1 cellular context compared by ENCODE assay signal in the genomic region with DNA sequence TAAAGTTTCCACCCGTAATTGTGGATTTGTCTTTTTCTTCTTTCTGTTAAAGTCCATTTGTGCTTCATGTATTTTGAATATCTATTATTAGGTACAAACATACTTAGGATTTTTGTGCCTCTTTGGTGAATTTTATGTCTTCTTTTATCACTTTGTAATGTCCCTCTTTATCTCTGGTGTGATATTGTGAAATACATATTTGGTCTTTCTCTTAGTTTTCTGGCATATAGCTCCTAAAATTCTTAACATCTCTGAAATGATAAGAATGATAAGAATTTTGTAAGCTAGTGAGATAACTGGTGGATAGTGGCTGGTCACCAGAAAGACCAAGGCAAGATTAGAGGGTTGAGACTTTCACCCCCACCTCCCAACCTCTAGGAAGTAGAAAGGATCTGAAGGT.
TF ChIP-seq lines count a peak whose summit lies in the region.

No MANE protein-coding gene starts in this region.

TF ChIP-seq in SK-N-SH, 30 proteins besides CTCF, POLR2A, EP300 and RAD21 (continued from another document):
- TF ChIP-seq, protein P1, sequence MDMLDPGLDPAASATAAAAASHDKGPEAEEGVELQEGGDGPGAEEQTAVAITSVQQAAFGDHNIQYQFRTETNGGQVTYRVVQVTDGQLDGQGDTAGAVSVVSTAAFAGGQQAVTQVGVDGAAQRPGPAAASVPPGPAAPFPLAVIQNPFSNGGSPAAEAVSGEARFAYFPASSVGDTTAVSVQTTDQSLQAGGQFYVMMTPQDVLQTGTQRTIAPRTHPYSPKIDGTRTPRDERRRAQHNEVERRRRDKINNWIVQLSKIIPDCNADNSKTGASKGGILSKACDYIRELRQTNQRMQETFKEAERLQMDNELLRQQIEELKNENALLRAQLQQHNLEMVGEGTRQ (IDR thresholded peaks at IDR 0.05; ENCODE audit: borderline replicate concordance, low read depth, low read length): no peak
- TF ChIP-seq EZH2phosphoT487 (IDR thresholded peaks at IDR 0.05; ENCODE audit: borderline replicate concordance, low read depth): no peak
